ENCODE assay signal across 8 cellular contexts in genomic region chr6:147202516-147203310, GRCh38. TPM values are rescaled to one million over a fixed set of nuclear protein-coding genes. Genes with fewer than 3 reads are reported as not detected.
DNase-seq lines count a peak whose midpoint lies in the region; ATAC-seq, FAIRE-seq and TF ChIP-seq lines count a peak whose summit lies in the region.

No MANE protein-coding gene starts in this region.

- peaks cover 0 to 18% of the 10 kb centered on the region in 2 donors for H3K4me1 ChIP-seq in right atrium auricular region
- H3K4me1 ChIP-seq in psoas muscle: peaks cover 12% of the 10 kb centered on the region

- 0 to 1% (median 0%) methylated on average over 40 of the region's 40 CpGs for WGBS in psoas muscle, 3 donors

- TF ChIP-seq POLR2A in GM15510 (IDR thresholded peaks at IDR 0.05; ENCODE audit: borderline replicate concordance, extremely low read depth, insufficient read length): peak; percentile 64

- peak overlapping the region; percentile 99 for H3K4me3 Mint-ChIP-seq in T-helper 17 cell

- H3K4me1 Mint-ChIP-seq in T-helper 17 cell: peaks cover 27% of the 10 kb centered on the region

- peak; percentile 99 for DNase-seq in NCI-H146 treated with DMSO at 0.1 percent for 48 hours (lab: John Stamatoyannopoulos, UW; ENCODE audit: unreplicated experiment)
- DNase-seq in T-helper 17 cell: peak; percentile 60 to 71 (median 62)
- DNase-seq in right atrium auricular region (ENCODE audit: low spot score): peak; percentile 91
- DNase-seq in psoas muscle: peak; percentile 74 to 81
- DNase-seq in urothelium cell line (ENCODE audit: low spot score): peak; percentile 89

- TF ChIP-seq CTCF in right atrium auricular region (IDR thresholded peaks at IDR 0.05): no peak
- TF ChIP-seq CTCF in psoas muscle (IDR thresholded peaks at IDR 0.05): no peak

- FAIRE-seq in urothelium cell line (lab: Jason Lieb, UNC): no peak

- no peaks in the 10 kb centered on the region for H3K36me3 Mint-ChIP-seq in T-helper 17 cell (ENCODE audit: low read depth)

- H3K27ac Mint-ChIP-seq in T-helper 17 cell: peak overlapping the region; percentile 99

- peak overlapping the region; percentile 73 to 90 for H3K4me3 ChIP-seq in right atrium auricular region
- peak overlapping the region; percentile 94 for H3K4me3 ChIP-seq in psoas muscle

- intact Hi-C loops in psoas muscle (cut with DNase I): loop anchor here in 1 of 2 donors (10.0 kb wide), 1 partner anchor 348 kb away; no protein-coding TSS in a partner anchor

- H3K27me3 ChIP-seq in right atrium auricular region: no peaks in the 10 kb centered on the region
- no peaks in the 10 kb centered on the region for H3K27me3 ChIP-seq in psoas muscle (ENCODE audit: insufficient read depth in 3 of 3, low read length in 2 of 3)

- ATAC-seq in HG02884 (IDR thresholded peaks at IDR 0.05; ENCODE audit: unreplicated experiment) (peak; percentile 79), T-helper 17 cell (peak; percentile 85), psoas muscle (peak; percentile 87 to 92 (median 92))

- H3K9me3 ChIP-seq in T-helper 17 cell (ENCODE audit: control insufficient read depth, low read length, poor library complexity, severe bottlenecking) (no peaks in the 10 kb centered on the region), right atrium auricular region (no peaks in the 10 kb centered on the region), psoas muscle (no peaks in the 10 kb centered on the region)

- H3K27ac ChIP-seq in angular gyrus (ENCODE audit: low read depth, low read length): peak overlapping the region; percentile 98
- H3K27ac ChIP-seq in right atrium auricular region: peak overlapping the region; percentile 93
- H3K27ac ChIP-seq in psoas muscle: peak overlapping the region; percentile 98

- H3K27me3 Mint-ChIP-seq in T-helper 17 cell: no peaks in the 10 kb centered on the region

- H3K36me3 ChIP-seq in right atrium auricular region: no peaks in the 10 kb centered on the region
- H3K36me3 ChIP-seq in psoas muscle (ENCODE audit: insufficient read depth in 1 of 2, low read depth in 1 of 2): no peaks in the 10 kb centered on the region

RNA-seq across cellular contexts. Expression of gene STXBP5, which starts 1.5 kb away (rescaled TPM):
- total RNA-seq in T-helper 17 cell (10 to 100 TPM; 20.8 to 22.1 TPM), right atrium auricular region (10 to 100 TPM in 1 of 2 donors, 1 to 10 TPM in 1; 9.9 to 13.6 TPM), psoas muscle (10 to 100 TPM; 16.8 to 20.0 (median 18.9) TPM)
- 10 to 100 TPM in 1 of 3 donors, 1 to 10 TPM in 2; 4.1 to 18.7 (median 8.2) TPM for polyA plus RNA-seq in psoas muscle

Comparison
In these comparisons a context has a peak if more than half of its experiments do, and no peak if none do; other contexts are left out.
1. Peak in every context shown above with its lines: DNase-seq, ATAC-seq, H3K4me3 ChIP-seq and H3K27ac ChIP-seq.